In genomic region chr9:14014744-14015143, GRCh38 we compare ENCODE assay signal across 19 cellular contexts.
"Had no signal": no experiment of that assay in that cellular context is flagged by ENCODE, and none has a peak within 500 bp of the region (broad histone marks: within the 10 kb centered on the region; RNA-seq: fewer than 3 reads in every experiment).

No MANE protein-coding gene starts in this region.

- H3K27me3 ChIP-seq: colonic mucosa, foreskin keratinocyte, left lung, neutrophil, suprapubic skin, thyroid gland had no signal

- H3K4me3 ChIP-seq: colonic mucosa, left lung, lung, suprapubic skin, thyroid gland had no signal

- FAIRE-seq: endothelial cell of umbilical vein, urothelium cell line had no signal

- H3K27ac ChIP-seq: colonic mucosa, foreskin keratinocyte, left lung, neutrophil, suprapubic skin, thyroid gland had no signal

- DNase-seq: cerebellar nuclear complex; colonic mucosa; effector CD4-positive, alpha-beta T cell; endodermal cell; erythroblast; foreskin keratinocyte; islet precursor cell; left lung; naive thymus-derived CD8-positive, alpha-beta T cell; stimulated activated CD4-positive, alpha-beta T cell treated with anti-CD3 and anti-CD28 coated beads, Interleukin-4, amount 100 ng/mL, for 1 hour; stimulated activated CD8-positive, alpha-beta memory T cell treated with anti-CD3 and anti-CD28 coated beads, Interleukin-4, amount 100 ng/mL, for 48 hours; stimulated activated naive CD8-positive, alpha-beta T cell treated with anti-CD3 and anti-CD28 coated beads, Interleukin-15, Interleukin-2, amounts not matched to agents 100 U/mL and 50 U/mL, for 24 hours; thyroid gland had no signal

- H3K4me1 ChIP-seq: colonic mucosa, foreskin keratinocyte, left lung had no signal

- H3K36me3 ChIP-seq: colonic mucosa, left lung, neutrophil, suprapubic skin, thyroid gland had no signal

- ATAC-seq: foreskin keratinocyte; left lung; naive thymus-derived CD8-positive, alpha-beta T cell; stimulated activated effector memory CD8-positive, alpha-beta T cell treated with anti-CD3 and anti-CD28 coated beads, Interleukin-12 subunit alpha, Interleukin-12 subunit beta, amount 100 ng/mL, for 72 hours; stimulated activated naive CD8-positive, alpha-beta T cell treated with anti-CD3 and anti-CD28 coated beads, Interleukin-15, Interleukin-2, amounts not matched to agents 100 U/mL and 50 U/mL, for 24 hours had no signal

- H3K9me3 ChIP-seq: colonic mucosa, left lung, neutrophil, suprapubic skin, thyroid gland had no signal
